In the genomic region with DNA sequence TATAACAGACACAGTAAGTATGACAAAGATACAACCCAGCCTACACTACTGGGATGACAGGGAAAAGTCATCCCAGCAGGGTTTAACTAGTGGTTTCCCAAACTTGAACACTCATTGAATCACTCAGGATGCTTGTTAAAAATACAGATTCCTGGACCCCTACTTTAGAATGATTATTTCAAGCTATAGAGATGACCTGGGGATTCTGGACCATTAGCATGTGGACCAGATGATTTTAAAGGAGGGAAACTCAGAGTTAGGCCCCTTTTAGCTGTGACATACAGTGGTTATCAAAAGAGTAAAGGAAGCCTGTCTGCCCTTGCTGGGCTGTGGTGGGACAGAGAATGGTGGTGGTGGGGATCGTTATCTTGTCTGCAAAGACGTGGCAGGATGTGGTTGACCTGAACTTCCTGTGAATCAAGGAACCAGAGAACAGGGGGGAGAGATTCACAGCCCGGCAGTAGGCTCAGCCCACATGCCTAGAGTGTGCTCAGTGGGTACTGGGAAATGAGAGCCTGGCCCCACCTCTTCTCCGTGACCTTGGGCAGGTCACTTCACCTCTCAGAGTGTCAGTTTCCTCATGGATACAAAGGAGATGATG, we compare ENCODE assay signal across 8 cellular contexts.
DNase-seq lines count a peak whose midpoint lies in the region; ATAC-seq and TF ChIP-seq lines count a peak whose summit lies in the region.

No MANE protein-coding gene starts in this region.

- peaks cover 20% of the 10 kb centered on the region for H3K27me3 Mint-ChIP-seq in nephron progenitor cell (ENCODE audit: low read depth, poor library complexity)

- peaks cover 34% of the 10 kb centered on the region for H3K4me1 Mint-ChIP-seq in nephron progenitor cell

- 62 to 73% (median 72%) methylated on average over 4 of the region's 4 CpGs for WGBS in stomach, 5 donors

- no peak for TF ChIP-seq POLR2A in stomach (IDR thresholded peaks at IDR 0.05)

- H3K4me1 ChIP-seq in SJSA1 (replicated peaks) = peaks cover 64% of the 10 kb centered on the region
- H3K4me1 ChIP-seq in stomach = peaks cover 4 to 59% (median 10%) of the 10 kb centered on the region in 4 donors

- peaks cover 6% of the 10 kb centered on the region for H3K9me3 Mint-ChIP-seq in nephron progenitor cell

- TF ChIP-seq CTCF in stomach (IDR thresholded peaks at IDR 0.05) (no peak), nephron progenitor cell (IDR thresholded peaks at IDR 0.05) (no peak)

- ATAC-seq in HG02885 (IDR thresholded peaks at IDR 0.05; ENCODE audit: poor library complexity, unreplicated experiment) = peak; percentile 43

- H3K4me3 ChIP-seq in SJSA1 = no peak overlapping the region
- H3K4me3 ChIP-seq in stomach = no peak overlapping the region

- intact Hi-C loops in stomach (cut with DNase I; ENCODE audit: low total_unique reads) = no loop called here

- H3K36me3 Mint-ChIP-seq in nephron progenitor cell (ENCODE audit: low read depth) = no peaks in the 10 kb centered on the region

- H3K36me3 ChIP-seq in SJSA1 = no peaks in the 10 kb centered on the region
- no peaks in the 10 kb centered on the region for H3K36me3 ChIP-seq in stomach

- no peak overlapping the region for H3K4me3 Mint-ChIP-seq in nephron progenitor cell

- H3K27ac ChIP-seq in SJSA1 = peak overlapping the region; percentile 90
- peak overlapping the region in 1 of 5 donors; percentile 81 for H3K27ac ChIP-seq in stomach

- DNase-seq in SJSA1 (ENCODE audit: low read depth in 1 of 2, low spot score in 2 of 2) (peak; percentile 52 to 67), medulla oblongata (ENCODE audit: extremely low spot score) (peak; percentile 51), stomach (peak; percentile 64), nephron progenitor cell (no peak), foreskin melanocyte (no peak), NCI-H2196 (lab: John Stamatoyannopoulos, UW; ENCODE audit: unreplicated experiment) (no peak)
- DNase-seq in activated effector memory CD4-positive, alpha-beta T cell treated with anti-CD3 and anti-CD28 coated beads, Interleukin-2, amount 50 U/mL, for 16 hours = peak; percentile 93

- no peak for TF ChIP-seq EP300 in stomach (IDR thresholded peaks at IDR 0.05)

- H3K27me3 ChIP-seq in SJSA1 (replicated peaks) (no peaks in the 10 kb centered on the region), stomach (no peaks in the 10 kb centered on the region)

- H3K9me3 ChIP-seq in SJSA1 (replicated peaks) = no peaks in the 10 kb centered on the region
- no peaks in the 10 kb centered on the region for H3K9me3 ChIP-seq in stomach

- no peak overlapping the region for H3K27ac Mint-ChIP-seq in nephron progenitor cell

Comparison
In these comparisons a context has a peak if more than half of its experiments do, and no peak if none do; other contexts are left out.
1. DNase-seq: peak in SJSA1 (2 of 2), activated effector memory CD4-positive, alpha-beta T cell treated with anti-CD3 and anti-CD28 coated beads, Interleukin-2, amount 50 U/mL, for 16 hours (single experiment), medulla oblongata (single experiment) and stomach (single experiment); none in nephron progenitor cell (single experiment), foreskin melanocyte (single experiment) and NCI-H2196 (single experiment).